18 cellular contexts compared by ENCODE assay signal in the genomic region with DNA sequence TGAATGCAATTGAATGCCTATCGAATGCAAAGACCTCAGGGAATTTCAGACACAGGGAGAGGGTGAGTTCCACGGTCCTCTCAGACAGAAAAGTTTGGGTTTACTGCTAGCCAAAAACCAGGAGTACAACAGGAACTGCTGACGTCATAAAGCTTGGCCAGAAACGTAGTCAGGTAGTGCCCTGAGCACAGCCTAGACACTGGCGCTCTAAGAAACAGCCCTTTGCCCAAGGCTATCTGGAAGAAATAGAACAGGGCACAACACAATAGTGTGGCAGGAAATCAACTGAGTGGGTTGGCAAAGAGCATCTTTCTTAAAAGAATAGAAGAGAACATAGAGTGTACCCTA. TPM values are rescaled to one million over a fixed set of nuclear protein-coding genes. Genes with fewer than 3 reads are reported as not detected.
DNase-seq lines count a peak whose midpoint lies in the region; ATAC-seq, FAIRE-seq and TF ChIP-seq lines count a peak whose summit lies in the region.
"Had no signal": no experiment of that assay in that cellular context is flagged by ENCODE, and none has a peak within 500 bp of the region (broad histone marks: within the 10 kb centered on the region; RNA-seq: fewer than 3 reads in every experiment).

No MANE protein-coding gene starts in this region.

- H3K4me1 ChIP-seq in BLaER1: peaks cover 68% of the 10 kb centered on the region
- peaks cover 15% of the 10 kb centered on the region for H3K4me1 ChIP-seq in keratinocyte (ENCODE audit: control insufficient read depth, extremely low read depth, insufficient read depth, low read length)
- H3K4me1 ChIP-seq in gastrocnemius medialis: peaks cover 49 to 63% of the 10 kb centered on the region in 2 donors
- H3K4me1 ChIP-seq: uterus had no signal

- H3K36me3 ChIP-seq in BLaER1: peaks cover 1% of the 10 kb centered on the region; the same call in 1 of the 2 replicates
- no peaks in the 10 kb centered on the region for H3K36me3 ChIP-seq in keratinocyte (ENCODE audit: control insufficient read depth in 2 of 2, extremely low read depth in 1 of 2, insufficient read depth in 2 of 2, low read length in 2 of 2)
- H3K36me3 ChIP-seq in gastrocnemius medialis: no peaks in the 10 kb centered on the region
- H3K36me3 ChIP-seq: uterus had no signal

- no peak overlapping the region; the same call in 1 of the 2 replicates for H3K9ac ChIP-seq in BLaER1
- no peak overlapping the region for H3K9ac ChIP-seq in keratinocyte (ENCODE audit: control insufficient read depth, extremely low read depth, insufficient read depth, low read length)

- intact Hi-C loops in gastrocnemius medialis (cut with DNase I; ENCODE audit: low total_unique reads): loop anchor here (10.0 kb wide), 1 partner anchor 385 kb away; the partner anchor contains the start of gene MCUR1

- H3K27ac ChIP-seq in BLaER1 (no peak overlapping the region; the same call in 1 of the 2 replicates), keratinocyte (ENCODE audit: control insufficient read depth, insufficient read depth, low read length) (no peak overlapping the region), gastrocnemius medialis (peak overlapping the region in 1 of 4 donors; percentile 16)
- H3K27ac ChIP-seq: body of pancreas had no signal

- TF ChIP-seq CTCF in GM12865 (IDR thresholded peaks at IDR 0.05; ENCODE audit: insufficient read depth, low read depth, low read length, missing control alignments) (no peak), keratinocyte (optimal IDR thresholded peaks at IDR 0.05 in 1 of 3, IDR thresholded peaks at IDR 0.05 in 1 of 3, conservative IDR thresholded peaks at IDR 0.05 in 1 of 3; ENCODE audit: extremely low read depth in 1 of 3, insufficient read depth in 2 of 3, low read length in 3 of 3) (no peak), gastrocnemius medialis (IDR thresholded peaks at IDR 0.05 in 4 of 5, conservative IDR thresholded peaks at IDR 0.05 in 1 of 5) (no peak)

- H3K4me3 ChIP-seq in BLaER1 (no peak overlapping the region), GM12865 (ENCODE audit: low read depth, low read length) (peak overlapping the region; percentile 75), keratinocyte (ENCODE audit: control insufficient read depth in 2 of 3, extremely low read depth in 1 of 3, insufficient read depth in 2 of 3, low read depth in 1 of 3, low read length in 3 of 3) (no peak overlapping the region), gastrocnemius medialis (no peak overlapping the region)
- H3K4me3 ChIP-seq: body of pancreas, uterus had no signal

- H4K20me1 ChIP-seq in BLaER1 (peaks cover 55% of the 10 kb centered on the region), keratinocyte (ENCODE audit: control insufficient read depth, extremely low read depth, insufficient read depth, low read length) (no peaks in the 10 kb centered on the region)

- no peaks in the 10 kb centered on the region for H3K27me3 ChIP-seq in BLaER1
- no peaks in the 10 kb centered on the region for H3K27me3 ChIP-seq in keratinocyte (ENCODE audit: control insufficient read depth, extremely low read depth, insufficient read depth, low read length)
- no peaks in the 10 kb centered on the region for H3K27me3 ChIP-seq in gastrocnemius medialis
- H3K27me3 ChIP-seq: body of pancreas, uterus had no signal

- in situ Hi-C loops in gastrocnemius medialis (cut with MboI; ENCODE audit: low sequenced_read_pairs in 4 of 4): no loop called here

- H3K9me3 Mint-ChIP-seq in activated naive CD8-positive, alpha-beta T cell treated with anti-CD3 and anti-CD28 coated beads for 36 hours: peaks cover 4% of the 10 kb centered on the region

- peaks cover 75% of the 10 kb centered on the region for H3K4me1 Mint-ChIP-seq in activated naive CD8-positive, alpha-beta T cell treated with anti-CD3 and anti-CD28 coated beads for 36 hours

- H3K27ac Mint-ChIP-seq in activated naive CD8-positive, alpha-beta T cell treated with anti-CD3 and anti-CD28 coated beads for 36 hours: peak overlapping the region; percentile 97

- dilution Hi-C loops in keratinocyte (cut with MboI; ENCODE audit: extremely low pct_ligation_motif_present, low sequenced_read_pairs): no loop called here

- H3K9me3 ChIP-seq in BLaER1: peaks cover 3% of the 10 kb centered on the region
- H3K9me3 ChIP-seq in keratinocyte (ENCODE audit: control insufficient read depth, low read depth, low read length): no peaks in the 10 kb centered on the region
- no peaks in the 10 kb centered on the region for H3K9me3 ChIP-seq in gastrocnemius medialis
- H3K9me3 ChIP-seq: body of pancreas, uterus had no signal

- no peak overlapping the region for H3K4me3 Mint-ChIP-seq in activated naive CD8-positive, alpha-beta T cell treated with anti-CD3 and anti-CD28 coated beads for 36 hours

- H3K36me3 Mint-ChIP-seq in activated naive CD8-positive, alpha-beta T cell treated with anti-CD3 and anti-CD28 coated beads for 36 hours: peaks cover 18% of the 10 kb centered on the region

- H3K9me1 ChIP-seq in keratinocyte (ENCODE audit: control insufficient read depth, extremely low read depth, insufficient read depth, low read length): no peaks in the 10 kb centered on the region

- peak overlapping the region; percentile 91 for H3K4me2 ChIP-seq in BLaER1
- peak overlapping the region; percentile 33 for H3K4me2 ChIP-seq in keratinocyte (ENCODE audit: control insufficient read depth, extremely low read depth, insufficient read depth, low read depth, low read length)

- no peaks in the 10 kb centered on the region for H3K27me3 Mint-ChIP-seq in activated naive CD8-positive, alpha-beta T cell treated with anti-CD3 and anti-CD28 coated beads for 36 hours

- peak overlapping the region; percentile 15 for H2AFZ ChIP-seq in keratinocyte (ENCODE audit: control insufficient read depth, low read length)

- peak; percentile 63 for DNase-seq in GM12865 (ENCODE audit: low read depth)
- DNase-seq in activated naive CD8-positive, alpha-beta T cell treated with anti-CD3 and anti-CD28 coated beads for 36 hours: no peak
- DNase-seq in keratinocyte (ENCODE audit: low read depth, low spot score): no peak
- DNase-seq in C1 segment of cervical spinal cord (lab: John Stamatoyannopoulos, UW): no peak
- DNase-seq in KG1 (lab: John Stamatoyannopoulos, UW): no peak
- DNase-seq in gastrocnemius medialis: no peak
- DNase-seq: activated CD4-positive, alpha-beta T cell treated with anti-CD3 and anti-CD28 coated beads, Interleukin-2, amount 50 U/mL, for 48 hours; activated effector memory CD4-positive, alpha-beta T cell treated with anti-CD3 and anti-CD28 coated beads, Interleukin-2, amount 50 U/mL, for 16 hours; AML-193; body of pancreas; DMS53; effector CD8-positive, alpha-beta T cell; GOT3; RPMI8226; stimulated activated CD4-positive, alpha-beta T cell treated with anti-CD3 and anti-CD28 coated beads, Interleukin-4, amount 100 ng/mL, for 4 hours; uterus had no signal

- no peak for ATAC-seq in SK-N-SH treated with all-trans-retinoic acid at 6 μM for 48 hours
- ATAC-seq in gastrocnemius medialis: no peak
- ATAC-seq: body of pancreas had no signal

- peaks cover 40% of the 10 kb centered on the region for H3K79me2 ChIP-seq in keratinocyte (ENCODE audit: control insufficient read depth, insufficient read depth, low read length)

- FAIRE-seq in keratinocyte (lab: Jason Lieb, UNC): no peak

- no peak for TF ChIP-seq POLR2A in gastrocnemius medialis (IDR thresholded peaks at IDR 0.05)

TF ChIP-seq in SK-N-SH treated with all-trans-retinoic acid at 6 μM for 48 hours, 23 proteins besides CTCF, POLR2A, EP300 and RAD21 (continues in another document):
- TF ChIP-seq OSR1 (CRISPR knock-in tag; IDR thresholded peaks at IDR 0.05) (no peak), SNAI2 (CRISPR knock-in tag; IDR thresholded peaks at IDR 0.05) (no peak), PPARA (CRISPR knock-in tag; IDR thresholded peaks at IDR 0.05; ENCODE audit: borderline replicate concordance) (no peak), ESRRG (CRISPR knock-in tag; IDR thresholded peaks at IDR 0.05) (no peak)
- TF ChIP-seq, protein P1, sequence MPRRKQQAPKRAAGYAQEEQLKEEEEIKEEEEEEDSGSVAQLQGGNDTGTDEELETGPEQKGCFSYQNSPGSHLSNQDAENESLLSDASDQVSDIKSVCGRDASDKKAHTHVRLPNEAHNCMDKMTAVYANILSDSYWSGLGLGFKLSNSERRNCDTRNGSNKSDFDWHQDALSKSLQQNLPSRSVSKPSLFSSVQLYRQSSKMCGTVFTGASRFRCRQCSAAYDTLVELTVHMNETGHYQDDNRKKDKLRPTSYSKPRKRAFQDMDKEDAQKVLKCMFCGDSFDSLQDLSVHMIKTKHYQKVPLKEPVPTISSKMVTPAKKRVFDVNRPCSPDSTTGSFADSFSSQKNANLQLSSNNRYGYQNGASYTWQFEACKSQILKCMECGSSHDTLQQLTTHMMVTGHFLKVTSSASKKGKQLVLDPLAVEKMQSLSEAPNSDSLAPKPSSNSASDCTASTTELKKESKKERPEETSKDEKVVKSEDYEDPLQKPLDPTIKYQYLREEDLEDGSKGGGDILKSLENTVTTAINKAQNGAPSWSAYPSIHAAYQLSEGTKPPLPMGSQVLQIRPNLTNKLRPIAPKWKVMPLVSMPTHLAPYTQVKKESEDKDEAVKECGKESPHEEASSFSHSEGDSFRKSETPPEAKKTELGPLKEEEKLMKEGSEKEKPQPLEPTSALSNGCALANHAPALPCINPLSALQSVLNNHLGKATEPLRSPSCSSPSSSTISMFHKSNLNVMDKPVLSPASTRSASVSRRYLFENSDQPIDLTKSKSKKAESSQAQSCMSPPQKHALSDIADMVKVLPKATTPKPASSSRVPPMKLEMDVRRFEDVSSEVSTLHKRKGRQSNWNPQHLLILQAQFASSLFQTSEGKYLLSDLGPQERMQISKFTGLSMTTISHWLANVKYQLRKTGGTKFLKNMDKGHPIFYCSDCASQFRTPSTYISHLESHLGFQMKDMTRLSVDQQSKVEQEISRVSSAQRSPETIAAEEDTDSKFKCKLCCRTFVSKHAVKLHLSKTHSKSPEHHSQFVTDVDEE (CRISPR knock-in tag; IDR thresholded peaks at IDR 0.05): no peak

RNA-seq across cellular contexts. Expression of gene GFOD1, which starts 58.0 kb away (rescaled TPM):
- total RNA-seq in activated naive CD8-positive, alpha-beta T cell treated with anti-CD3 and anti-CD28 coated beads for 36 hours: 10 to 100 TPM; 12.8 to 13.0 TPM
- polyA plus RNA-seq in keratinocyte: 7.2 to 8.9 TPM (median 7.4 TPM) in 3 replicates
- polyA plus RNA-seq in keratinocyte (2011; ENCODE audit: low read depth): 3.1 TPM
- 5.1 and 6.3 TPM in 2 replicates for polyA plus RNA-seq in keratinocyte (2011; cell fraction: cytosol; rRNA removed)
- polyA plus RNA-seq in keratinocyte (2011; cell fraction: nucleus; rRNA removed): 16.2 and 16.8 TPM in 2 replicates
- polyA plus RNA-seq in keratinocyte (2012; ENCODE audit: low replicate concordance): 5.5 and 7.4 TPM in 2 replicates
- polyA minus RNA-seq in keratinocyte: 13.6 to 16.3 TPM (median 15.7 TPM) in 3 replicates
- polyA minus RNA-seq in keratinocyte (2011; cell fraction: cytosol; rRNA and poly(A)+ RNA removed): 11.1 TPM
- polyA minus RNA-seq in keratinocyte (2011; cell fraction: nucleus; rRNA and poly(A)+ RNA removed): 18.8 and 27.3 TPM in 2 replicates
- 10 to 100 TPM in 3 of 4 donors, 1 to 10 TPM in 1; 9.0 to 31.8 (median 16.9) TPM for total RNA-seq in gastrocnemius medialis
